In genomic region chr14:62079035-62079434, GRCh38 we compare ENCODE assay signal across 13 cellular contexts.
DNase-seq lines count a peak whose midpoint lies in the region; ATAC-seq and TF ChIP-seq lines count a peak whose summit lies in the region.
"Had no signal": no experiment of that assay in that cellular context is flagged by ENCODE, and none has a peak within 500 bp of the region (broad histone marks: within the 10 kb centered on the region; RNA-seq: fewer than 3 reads in every experiment).

No MANE protein-coding gene starts in this region.

- TF ChIP-seq CTCF in natural killer cell (IDR thresholded peaks at IDR 0.05), result no peak

- H3K9me3 Mint-ChIP-seq in natural killer cell, result peaks cover 0 to under 1% of the 10 kb centered on the region in 2 donors
- H3K9me3 Mint-ChIP-seq in natural killer cell treated with Interleukin-12 subunit alpha and Interleukin-12 subunit beta and Interleukin-15 and Interleukin-18, amount 100 ng/mL, for 72 hours, result no peaks in the 10 kb centered on the region
- H3K9me3 Mint-ChIP-seq: dendritic cell treated with granulocyte-macrophage colony-stimulating factor and Interleukin-4, amounts not matched to agents 40 ng/mL and 50 ng/mL, for 4 days had no signal

- peaks cover 49 to 52% of the 10 kb centered on the region in 2 donors for H3K4me1 Mint-ChIP-seq in natural killer cell
- peaks cover 26 to 41% of the 10 kb centered on the region in 2 donors for H3K4me1 Mint-ChIP-seq in natural killer cell treated with Interleukin-12 subunit alpha and Interleukin-12 subunit beta and Interleukin-15 and Interleukin-18, amount 100 ng/mL, for 72 hours (ENCODE audit: low read depth in 2 of 2)

- H3K4me3 Mint-ChIP-seq in natural killer cell, result no peak overlapping the region
- no peak overlapping the region for H3K4me3 Mint-ChIP-seq in natural killer cell treated with Interleukin-12 subunit alpha and Interleukin-12 subunit beta and Interleukin-15 and Interleukin-18, amount 100 ng/mL, for 72 hours
- H3K4me3 Mint-ChIP-seq: dendritic cell treated with granulocyte-macrophage colony-stimulating factor and Interleukin-4, amounts not matched to agents 40 ng/mL and 50 ng/mL, for 4 days had no signal

- intact Hi-C loops in natural killer cell (cut with micrococcal nuclease), result loop anchor here (5.0 kb wide), 1 partner anchor 38 kb away; no protein-coding TSS in a partner anchor

- no peak for ATAC-seq in natural killer cell
- no peak for ATAC-seq in natural killer cell treated with Interleukin-12 subunit alpha and Interleukin-12 subunit beta and Interleukin-15 and Interleukin-18, amount 100 ng/mL, for 72 hours
- peak; percentile 37 for ATAC-seq in HG02798 (IDR thresholded peaks at IDR 0.05; ENCODE audit: poor library complexity, unreplicated experiment)
- ATAC-seq in HG03520 (IDR thresholded peaks at IDR 0.05; ENCODE audit: unreplicated experiment), result peak; percentile 46
- ATAC-seq: sciatic nerve had no signal

- peak overlapping the region; percentile 75 to 91 for H3K27ac Mint-ChIP-seq in natural killer cell
- H3K27ac Mint-ChIP-seq in natural killer cell treated with Interleukin-12 subunit alpha and Interleukin-12 subunit beta and Interleukin-15 and Interleukin-18, amount 100 ng/mL, for 72 hours, result peak overlapping the region in 1 of 2 donors; percentile 87
- H3K27ac Mint-ChIP-seq: dendritic cell treated with granulocyte-macrophage colony-stimulating factor and Interleukin-4, amounts not matched to agents 40 ng/mL and 50 ng/mL, for 4 days had no signal

- H3K36me3 Mint-ChIP-seq in natural killer cell, result no peaks in the 10 kb centered on the region
- no peaks in the 10 kb centered on the region for H3K36me3 Mint-ChIP-seq in natural killer cell treated with Interleukin-12 subunit alpha and Interleukin-12 subunit beta and Interleukin-15 and Interleukin-18, amount 100 ng/mL, for 72 hours

- peaks cover 0 to under 1% of the 10 kb centered on the region in 2 donors for H3K27me3 Mint-ChIP-seq in natural killer cell (ENCODE audit: low read depth in 2 of 2)
- peaks cover 0 to 3% of the 10 kb centered on the region in 2 donors for H3K27me3 Mint-ChIP-seq in natural killer cell treated with Interleukin-12 subunit alpha and Interleukin-12 subunit beta and Interleukin-15 and Interleukin-18, amount 100 ng/mL, for 72 hours
- H3K27me3 Mint-ChIP-seq: dendritic cell treated with granulocyte-macrophage colony-stimulating factor and Interleukin-4, amounts not matched to agents 40 ng/mL and 50 ng/mL, for 4 days had no signal

- DNase-seq in natural killer cell, result no peak
- DNase-seq in natural killer cell treated with Interleukin-12 subunit alpha and Interleukin-12 subunit beta and Interleukin-15 and Interleukin-18, amount 100 ng/mL, for 72 hours (ENCODE audit: low spot score), result no peak
- no peak for DNase-seq in NCI-H2196 (lab: John Stamatoyannopoulos, UW; ENCODE audit: unreplicated experiment)
- DNase-seq in NCI-H748 treated with DMSO at 0.1 percent for 48 hours (lab: John Stamatoyannopoulos, UW), result no peak
- DNase-seq in cerebellum (ENCODE audit: low spot score), result no peak
- DNase-seq in stimulated activated CD4-positive, alpha-beta T cell treated with anti-CD3 and anti-CD28 coated beads, Interleukin-15, amount 100 ng/mL, for 24 hours, result no peak
- DNase-seq: Calu3, NCI-H1105, NCI-H69 had no signal

Comparison
In these comparisons a context has a peak if more than half of its experiments do, and no peak if none do; other contexts are left out.
1. ATAC-seq: peak in HG02798 (single experiment) and HG03520 (single experiment); none in natural killer cell (0 of 3) and natural killer cell treated with Interleukin-12 subunit alpha and Interleukin-12 subunit beta and Interleukin-15 and Interleukin-18, amount 100 ng/mL, for 72 hours (0 of 2).